ENCODE assay signal across 18 cellular contexts in genomic region chr1:243266231-243266630, GRCh38.
"Had no signal": no experiment of that assay in that cellular context is flagged by ENCODE, and none has a peak within 500 bp of the region (broad histone marks: within the 10 kb centered on the region; RNA-seq: fewer than 3 reads in every experiment).

No MANE protein-coding gene starts in this region.

- H3K36me3 ChIP-seq: tibial nerve had no signal

- H3K4me3 ChIP-seq: body of pancreas, coronary artery, tibial nerve, vagina had no signal

- ATAC-seq: activated CD4-positive, alpha-beta T cell treated with anti-CD3 and anti-CD28 coated beads for 36 hours; activated T-cell treated with anti-CD3 and anti-CD28 coated beads, Interleukin-2, amount 50 U/mL, for 4 hours; body of pancreas; heart right ventricle; left colon; naive thymus-derived CD4-positive, alpha-beta T cell; T-cell had no signal

- H3K9me3 ChIP-seq: body of pancreas, heart right ventricle, tibial nerve, vagina had no signal

- H3K27me3 ChIP-seq: body of pancreas, heart right ventricle, tibial nerve, vagina had no signal

- H3K27ac ChIP-seq: coronary artery, vagina had no signal

- DNase-seq: activated CD4-positive, alpha-beta memory T cell treated with anti-CD3 and anti-CD28 coated beads for 36 hours; activated CD4-positive, alpha-beta T cell treated with anti-CD3 and anti-CD28 coated beads for 36 hours; activated effector memory CD4-positive, alpha-beta T cell treated with Interleukin-2 at 50 U/mL for 16 hours; activated T-cell treated with anti-CD3 and anti-CD28 coated beads, Interleukin-2, amount 50 U/mL, for 4 hours; amniotic stem cell; body of pancreas; central memory CD4-positive, alpha-beta T cell; effector CD8-positive, alpha-beta T cell; heart right ventricle; left colon; naive thymus-derived CD4-positive, alpha-beta T cell; stimulated activated CD4-positive, alpha-beta T cell treated with anti-CD3 and anti-CD28 coated beads, Interleukin-4, amount 100 ng/mL, for 1 hour; stimulated activated naive CD4-positive, alpha-beta T cell; T-cell; T1000 had no signal
